In the genomic region with DNA sequence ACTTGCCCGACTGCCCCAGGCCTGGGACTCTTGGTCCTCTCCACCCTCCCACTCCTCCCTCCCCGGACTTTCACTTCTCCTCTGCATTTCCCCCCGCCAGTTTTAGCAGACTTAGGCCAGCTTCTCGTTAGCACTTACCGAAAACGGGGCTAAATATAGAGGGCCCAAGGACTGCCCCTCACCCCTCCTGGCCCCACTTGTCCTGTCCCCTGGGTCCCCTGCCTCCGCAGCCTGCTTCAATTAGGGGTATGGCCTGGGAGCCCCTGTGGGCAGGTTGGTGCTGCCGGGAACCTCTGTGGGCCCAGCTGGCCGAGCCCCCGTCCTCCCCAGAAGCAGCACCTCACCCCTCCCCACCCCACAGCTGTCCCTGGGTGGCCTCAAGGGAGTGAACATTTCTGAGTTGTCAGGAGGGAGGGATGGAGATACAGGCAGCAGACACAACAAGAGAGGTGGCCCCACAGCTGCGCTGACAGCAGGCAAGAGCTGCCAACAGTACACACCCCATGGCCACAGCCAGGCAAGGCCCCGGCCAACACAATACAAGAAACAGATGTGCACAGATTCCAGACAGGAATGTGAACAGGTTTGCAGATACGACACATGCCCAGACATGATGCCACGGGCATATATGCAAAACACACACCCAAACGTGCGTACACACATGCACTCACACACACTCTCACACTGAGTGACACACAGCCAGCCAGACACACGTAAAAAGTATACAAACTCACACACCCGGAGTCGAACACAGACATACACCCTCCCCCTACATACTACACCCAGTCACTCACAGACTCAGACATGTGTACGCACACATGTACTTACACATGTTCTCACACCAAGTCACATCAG, we compare ENCODE assay signal across 9 cellular contexts. TPM values are rescaled to one million over a fixed set of nuclear protein-coding genes. Genes with fewer than 3 reads are reported as not detected.
DNase-seq lines count a peak whose midpoint lies in the region; ATAC-seq and TF ChIP-seq lines count a peak whose summit lies in the region.
"Had no signal": no experiment of that assay in that cellular context is flagged by ENCODE, and none has a peak within 500 bp of the region (broad histone marks: within the 10 kb centered on the region; RNA-seq: fewer than 3 reads in every experiment).

No MANE protein-coding gene starts in this region.

- H3K27me3 ChIP-seq in duodenal mucosa (ENCODE audit: control insufficient read depth in 1 of 2, insufficient read depth in 2 of 2, low read length in 2 of 2) = peaks cover 18 to 20% of the 10 kb centered on the region in 2 donors

- peak overlapping the region in 1 of 2 donors; percentile 43 for H3K9ac ChIP-seq in duodenal mucosa (ENCODE audit: low read depth in 1 of 2, low read length in 2 of 2)

- no peak for TF ChIP-seq CTCF in GM12864 (IDR thresholded peaks at IDR 0.05; ENCODE audit: low read depth, low read length, missing control alignments)

- ATAC-seq in GM21515 (IDR thresholded peaks at IDR 0.05; ENCODE audit: unreplicated experiment) (peak; percentile 37), sciatic nerve (peak; percentile 58)
- ATAC-seq: Panc1 had no signal

- H3K4me1 ChIP-seq in duodenal mucosa (ENCODE audit: control insufficient read depth in 1 of 2, insufficient read depth in 2 of 2, low read length in 2 of 2) = peaks cover 17 to 31% of the 10 kb centered on the region in 2 donors

- H3K4me3 ChIP-seq in GM12864 (ENCODE audit: low read depth, low read length) (peak overlapping the region; percentile 91), duodenal mucosa (ENCODE audit: low read depth in 1 of 2, low read length in 2 of 2) (peak overlapping the region; percentile 8 to 53)

- H3K9me3 ChIP-seq in duodenal mucosa (ENCODE audit: control insufficient read depth in 1 of 2, low read length in 2 of 2) = no peaks in the 10 kb centered on the region

- intact Hi-C loops in sciatic nerve (cut with DNase I) = loop anchor here (10.0 kb wide), 1 partner anchor 195 kb away; a partner anchor contains a TSS

- DNase-seq in GM12864 (ENCODE audit: low read depth) = peak; percentile 84
- peak; percentile 93 for DNase-seq in MV-4-11 (lab: John Stamatoyannopoulos, UW)
- DNase-seq in sciatic nerve (ENCODE audit: low spot score) = peak; percentile 63
- no peak for DNase-seq in superior temporal gyrus (ENCODE audit: extremely low spot score)
- DNase-seq in activated CD4-positive, alpha-beta T cell treated with anti-CD3 and anti-CD28 coated beads for 48 hours = no peak
- DNase-seq in NK-92 treated with Interleukin-12 subunit alpha and Interleukin-12 subunit beta, amount 100 ng/mL, for 24 hours (lab: John Stamatoyannopoulos, UW) = no peak

- no peaks in the 10 kb centered on the region for H3K36me3 ChIP-seq in duodenal mucosa (ENCODE audit: control insufficient read depth in 1 of 2, insufficient read depth in 2 of 2, low read length in 2 of 2)

- H3K27ac ChIP-seq in duodenal mucosa (ENCODE audit: low read depth, low read length) = no peak overlapping the region

RNA-seq across cellular contexts. Expression of a gene that starts 2.6 kb away (rescaled TPM):
- 5.6 TPM for total RNA-seq in sciatic nerve

RNA-seq across cellular contexts. Expression of a gene that starts 53.7 kb away (rescaled TPM):
- 13.2 TPM for total RNA-seq in sciatic nerve

RNA-seq across cellular contexts. Expression of a gene that starts 59.6 kb away (rescaled TPM):
- total RNA-seq in sciatic nerve = 9.2 TPM

Comparison
In these comparisons a context has a peak if more than half of its experiments do, and no peak if none do; other contexts are left out.
1. DNase-seq: peak in GM12864 (single experiment), MV-4-11 (single experiment) and sciatic nerve (single experiment); none in superior temporal gyrus (single experiment), activated CD4-positive, alpha-beta T cell treated with anti-CD3 and anti-CD28 coated beads for 48 hours (single experiment) and NK-92 treated with Interleukin-12 subunit alpha and Interleukin-12 subunit beta, amount 100 ng/mL, for 24 hours (single experiment).